ENCODE assay signal across 7 cellular contexts in genomic region chr20:33868571-33868970, GRCh38.
"Had no signal": no experiment of that assay in that cellular context is flagged by ENCODE, and none has a peak within 500 bp of the region (broad histone marks: within the 10 kb centered on the region; RNA-seq: fewer than 3 reads in every experiment).

No MANE protein-coding gene starts in this region.

- H3K4me3 Mint-ChIP-seq: GM23338, H9 had no signal

- H3K27ac Mint-ChIP-seq: GM23338, IgD-negative memory B cell had no signal

- H3K4me2 ChIP-seq: GM23338 had no signal

- H3K4me3 ChIP-seq: GM23338 had no signal

- H2AFZ ChIP-seq: GM23338 had no signal

- FAIRE-seq: H1, H54 had no signal

- DNase-seq: H9, HCEC 1CT, KBM-7 had no signal

- ATAC-seq: GM23338 had no signal

- H3K9me3 Mint-ChIP-seq: GM23338, H9, IgD-negative memory B cell had no signal
